34 cellular contexts compared by ENCODE assay signal in genomic region chrX:72360326-72360725, GRCh38. TPM values are rescaled to one million over a fixed set of nuclear protein-coding genes. Genes with fewer than 3 reads are reported as not detected.
"Had no signal": no experiment of that assay in that cellular context is flagged by ENCODE, and none has a peak within 500 bp of the region (broad histone marks: within the 10 kb centered on the region; RNA-seq: fewer than 3 reads in every experiment).

No MANE protein-coding gene starts in this region.

- DNase-seq: Karpas-422, Kasumi-1, KG1, MG63, MM.1S, MV-4-11, NCI-H1048, NCI-H1092, NCI-H1092 treated with DMSO at 0.1 percent for 48 hours, NCI-H1105, NCI-H1105 treated with DMSO at 0.1 percent for 48 hours, NCI-H1417, NCI-H1417 treated with DMSO at 0.1 percent for 48 hours, NCI-H1436, NCI-H1436 treated with DMSO at 0.1 percent for 48 hours, NCI-H146, NCI-H1694, NCI-H1694 treated with DMSO at 0.1 percent for 48 hours, NCI-H187, NCI-H187 treated with DMSO at 0.1 percent for 48 hours, NCI-H1930, NCI-H2029, NCI-H2029 treated with DMSO at 0.1 percent for 48 hours, NCI-H2081, NCI-H2081 treated with DMSO at 0.1 percent for 48 hours, NCI-H2107, NCI-H2171, NCI-H2171 treated with DMSO at 0.1 percent for 48 hours, NCI-H2227 treated with DMSO at 0.1 percent for 48 hours, NCI-H226, NCI-H345, NCI-H446, NCI-H446 treated with DMSO at 0.1 percent for 48 hours had no signal

RNA-seq across cellular contexts. Expression of gene CITED1, which starts 54.6 kb away (rescaled TPM):
- total RNA-seq: NCI-H460 had no signal
